Comparison of ENCODE assay signal across 15 cellular contexts in genomic region chr1:110190282-110190929, GRCh38. TPM values are rescaled to one million over a fixed set of nuclear protein-coding genes. Genes with fewer than 3 reads are reported as not detected.
DNase-seq lines count a peak whose midpoint lies in the region; ATAC-seq, FAIRE-seq and TF ChIP-seq lines count a peak whose summit lies in the region.
"Had no signal": no experiment of that assay in that cellular context is flagged by ENCODE, and none has a peak within 500 bp of the region (broad histone marks: within the 10 kb centered on the region; RNA-seq: fewer than 3 reads in every experiment).

No MANE protein-coding gene starts in this region.

- H3K9me3 ChIP-seq in right lobe of liver (no peaks in the 10 kb centered on the region), HepG2 (ENCODE audit: low read length) (no peaks in the 10 kb centered on the region), heart right ventricle (no peaks in the 10 kb centered on the region), neural progenitor cell (ENCODE audit: low read depth) (no peaks in the 10 kb centered on the region)
- H3K9me3 ChIP-seq: BLaER1, lower lobe of right lung, SJCRH30 had no signal

- H3K4me1 ChIP-seq in right lobe of liver, result peaks cover 0 to 11% (median 0%) of the 10 kb centered on the region in 4 donors
- H3K4me1 ChIP-seq in HepG2 (ENCODE audit: insufficient read depth, low read length), result no peaks in the 10 kb centered on the region
- peaks cover 0 to 51% (median 30%) of the 10 kb centered on the region in 9 donors for H3K4me1 ChIP-seq in heart right ventricle
- no peaks in the 10 kb centered on the region for H3K4me1 ChIP-seq in neural progenitor cell
- H3K4me1 ChIP-seq: BLaER1, lower lobe of right lung, SJCRH30 had no signal

- H3K27ac Mint-ChIP-seq in neural progenitor cell, result no peak overlapping the region

- CTCF ChIA-PET in HepG2 (lab: Yijun Ruan, JAX; ENCODE audit: low intra/inter-chr PET ratio, low total read pairs), result no interaction called here

- no peak overlapping the region for H3K4me3 Mint-ChIP-seq in neural progenitor cell
- H3K4me3 Mint-ChIP-seq: activated T-cell treated with anti-CD3 and anti-CD28 coated beads, Interleukin-2, amount 50 U/mL, for 4 hours had no signal

- no TSS peak for BruUV-seq in HepG2 (replicated peaks; lab: Mats Ljungman, UMichigan)

- WGBS in right lobe of liver (ENCODE audit: insufficient coverage, low coverage, low lambda C conversion rate, missing lambda C conversion rate), result 20% methylated on average over 6 of the region's 8 CpGs
- WGBS in HepG2 (ENCODE audit: low lambda C conversion rate), result 0% methylated on average over 7 of the region's 8 CpGs
- WGBS in heart right ventricle, 2 donors, result 60 to 66% methylated on average over 8 of the region's 8 CpGs

- peaks cover 11% of the 10 kb centered on the region for H3K27me3 Mint-ChIP-seq in neural progenitor cell (ENCODE audit: insufficient read depth, low read depth)

- TF ChIP-seq CTCF in right lobe of liver (IDR thresholded peaks at IDR 0.05) (no peak), HepG2 (CRISPR knock-in tag; IDR thresholded peaks at IDR 0.05) (no peak), heart right ventricle (IDR thresholded peaks at IDR 0.05) (no peak), neural progenitor cell (IDR thresholded peaks at IDR 0.05) (no peak)

- DNase-seq in right lobe of liver (peak; percentile 63 to 76 (median 66)), HepG2 (ENCODE audit: low spot score) (no peak), NCI-H345 treated with DMSO at 0.1 percent for 48 hours (lab: John Stamatoyannopoulos, UW; ENCODE audit: unreplicated experiment) (peak; percentile 87), heart right ventricle (peak; percentile 49 to 55), neural progenitor cell (ENCODE audit: low spot score) (no peak), EL (no peak)
- DNase-seq: activated T-cell treated with anti-CD3 and anti-CD28 coated beads, Interleukin-2, amount 50 U/mL, for 4 hours; brain microvascular endothelial cell; lower lobe of right lung; NCI-H187; SJCRH30; stimulated activated CD4-positive, alpha-beta T cell treated with anti-CD3 and anti-CD28 coated beads, Interleukin-12 subunit alpha, Interleukin-12 subunit beta, amount 100 ng/mL, for 4 hours had no signal

- H3K4me3 ChIP-seq in right lobe of liver (no peak overlapping the region), HepG2 (replicated peaks in 1 of 3; ENCODE audit: insufficient read depth in 1 of 3, low read depth in 2 of 3, low read length in 3 of 3) (no peak overlapping the region), heart right ventricle (no peak overlapping the region), neural progenitor cell (no peak overlapping the region)
- H3K4me3 ChIP-seq: BLaER1, lower lobe of right lung, SJCRH30 had no signal

- in situ Hi-C loops in HepG2 (cut with HindIII; ENCODE audit: extremely low pct_ligation_motif_present, low pct_unique_long_range_greater_than_20kb), result no loop called here

- FAIRE-seq in HepG2 (lab: Jason Lieb, UNC), result no peak

- no peaks in the 10 kb centered on the region for H3F3A ChIP-seq in neural progenitor cell (ENCODE audit: low read depth)

- H3K36me3 ChIP-seq in right lobe of liver (no peaks in the 10 kb centered on the region), HepG2 (replicated peaks in 1 of 2; ENCODE audit: control insufficient read depth in 1 of 2, insufficient read depth in 2 of 2, low read length in 2 of 2) (no peaks in the 10 kb centered on the region), heart right ventricle (no peaks in the 10 kb centered on the region), neural progenitor cell (no peaks in the 10 kb centered on the region)
- H3K36me3 ChIP-seq: BLaER1, brain microvascular endothelial cell, lower lobe of right lung, SJCRH30 had no signal

- ATAC-seq in right lobe of liver (peak; percentile 60 to 90 (median 82)), HepG2 (no peak), heart right ventricle (peak in 6 of 8 donors; percentile 19 to 55 (median 40)), GM18502 (IDR thresholded peaks at IDR 0.05; ENCODE audit: poor library complexity, unreplicated experiment) (no peak), HG03196 (IDR thresholded peaks at IDR 0.05; ENCODE audit: unreplicated experiment) (no peak)
- ATAC-seq: activated T-cell treated with anti-CD3 and anti-CD28 coated beads, Interleukin-2, amount 50 U/mL, for 4 hours; lower lobe of right lung had no signal

- H3K9ac ChIP-seq in HepG2 (ENCODE audit: insufficient read depth, low read depth, low read length) (no peak overlapping the region), neural progenitor cell (no peak overlapping the region)
- H3K9ac ChIP-seq: BLaER1 had no signal

- TF ChIP-seq POLR2A in right lobe of liver (IDR thresholded peaks at IDR 0.05) (no peak), HepG2 (IDR thresholded peaks at IDR 0.05; ENCODE audit: insufficient read depth in 1 of 2, low read depth in 2 of 2, low read length in 2 of 2) (no peak)

- POLR2A ChIA-PET in HepG2 (lab: Yijun Ruan, JAX), result no interaction called here

- TF ChIP-seq EP300 in HepG2 (IDR thresholded peaks at IDR 0.05; ENCODE audit: low read depth in 2 of 2, low read length in 2 of 2), result no peak
- no peak for TF ChIP-seq EP300 in HepG2 (CRISPR knock-in tag; IDR thresholded peaks at IDR 0.05; ENCODE audit: borderline replicate concordance)

- H3K27me3 ChIP-seq in right lobe of liver (no peaks in the 10 kb centered on the region), HepG2 (ENCODE audit: control insufficient read depth in 1 of 2, insufficient read depth in 2 of 2, low read length in 2 of 2) (peaks cover 11 to 53% of the 10 kb centered on the region in 2 experiments; a peak in 4 of 5 replicates), heart right ventricle (no peaks in the 10 kb centered on the region), neural progenitor cell (no peaks in the 10 kb centered on the region)
- H3K27me3 ChIP-seq: BLaER1, brain microvascular endothelial cell had no signal

- H3K4me2 ChIP-seq in HepG2 (ENCODE audit: low read depth, low read length) (no peak overlapping the region), neural progenitor cell (no peak overlapping the region)
- H3K4me2 ChIP-seq: BLaER1 had no signal

- no peak overlapping the region for H3K27ac ChIP-seq in right lobe of liver
- H3K27ac ChIP-seq in HepG2 (ENCODE audit: extremely low read length, insufficient read depth, low read length), result no peak overlapping the region
- H3K27ac ChIP-seq in heart right ventricle, result peak overlapping the region in 3 of 10 donors; percentile 9 to 53 (median 15)
- H3K27ac ChIP-seq in neural progenitor cell, result no peak overlapping the region
- H3K27ac ChIP-seq: BLaER1, brain microvascular endothelial cell, lower lobe of right lung, SJCRH30 had no signal

- H3K9me3 Mint-ChIP-seq in neural progenitor cell, result no peaks in the 10 kb centered on the region
- H3K9me3 Mint-ChIP-seq: activated T-cell treated with anti-CD3 and anti-CD28 coated beads, Interleukin-2, amount 50 U/mL, for 4 hours had no signal

- H4K20me1 ChIP-seq in HepG2 (ENCODE audit: insufficient read depth, low read length) (no peaks in the 10 kb centered on the region), neural progenitor cell (ENCODE audit: low read depth) (no peaks in the 10 kb centered on the region)
- H4K20me1 ChIP-seq: BLaER1 had no signal

- no peaks in the 10 kb centered on the region for H3K36me3 Mint-ChIP-seq in neural progenitor cell

- no peaks in the 10 kb centered on the region for H3K79me2 ChIP-seq in HepG2 (ENCODE audit: insufficient read depth, low read length)
- no peaks in the 10 kb centered on the region for H3K79me2 ChIP-seq in neural progenitor cell (ENCODE audit: low read depth)

- no peak for TF ChIP-seq RAD21 in HepG2 (CRISPR knock-in tag; IDR thresholded peaks at IDR 0.05)

- H2AFZ ChIP-seq in HepG2 (ENCODE audit: low read length), result no peak overlapping the region
- no peak overlapping the region for H2AFZ ChIP-seq in neural progenitor cell (replicated peaks)

- intact Hi-C loops in right lobe of liver (cut with DNase I) (no loop called here), HepG2 (cut with micrococcal nuclease; ENCODE audit: unreplicated experiment) (no loop called here), heart right ventricle (cut with DNase I) (no loop called here)

- H3K4me1 Mint-ChIP-seq in neural progenitor cell, result no peaks in the 10 kb centered on the region

RNA-seq across cellular contexts. Expression of gene KCNC4, which starts 19.7 kb away (rescaled TPM):
- 1 to 10 TPM in 4 of 6 experiments, under 1 TPM in 2; 0.37 to 4.4 (median 1.7) TPM for total RNA-seq in right lobe of liver
- 0.20 and 0.24 TPM in 2 replicates for total RNA-seq in HepG2 (2016; rRNA removed; fragmentation: Illumina TruSeq; extraction: Trizol)
- total RNA-seq in HepG2 (2016; cell fraction: cytosol; rRNA removed; fragmentation: Illumina TruSeq; extraction: Trizol; ENCODE audit: low read depth), result not detected in 2 replicates
- total RNA-seq in HepG2 (2016; cell fraction: insoluble cytoplasmic fraction; rRNA removed; fragmentation: Illumina TruSeq; extraction: Trizol), result 0.16 and 0.17 TPM in 2 replicates
- total RNA-seq in HepG2 (2016; cell fraction: membrane; rRNA removed; fragmentation: Illumina TruSeq; extraction: Trizol), result 0.12 and 0.14 TPM in 2 replicates
- 0.12 and 0.16 TPM in 2 replicates for total RNA-seq in HepG2 (2016; cell fraction: nucleus; rRNA removed; fragmentation: Illumina TruSeq; extraction: Trizol)
- 0.66 and 1.0 TPM in 2 replicates for polyA plus RNA-seq in HepG2 (2011; rRNA removed)
- 0.55 and 0.56 TPM in 2 replicates for polyA plus RNA-seq in HepG2 (2011; cell fraction: cytosol; rRNA removed)
- polyA plus RNA-seq in HepG2 (2011; cell fraction: nucleus; rRNA removed), result 3.7 and 4.6 TPM in 2 replicates
- polyA plus RNA-seq in HepG2 (2012), result 1.3 TPM in 2 replicates
- 0.08 TPM in 2 replicates for polyA plus RNA-seq in HepG2 (2016; cell fraction: cytosol; fragmentation: Illumina TruSeq; extraction: Trizol; ENCODE audit: low read depth)
- polyA plus RNA-seq in HepG2 (2016; cell fraction: insoluble cytoplasmic fraction; fragmentation: Illumina TruSeq; extraction: Trizol; ENCODE audit: low read depth), result 0.13 and 0.24 TPM in 2 replicates
- 0.26 and 0.33 TPM in 2 replicates for polyA plus RNA-seq in HepG2 (2016; cell fraction: membrane; fragmentation: Illumina TruSeq; extraction: Trizol; ENCODE audit: low read depth)
- 0.29 and 0.31 TPM in 2 replicates for polyA plus RNA-seq in HepG2 (2016; cell fraction: nucleus; fragmentation: Illumina TruSeq; extraction: Trizol; ENCODE audit: insufficient read depth, low read depth)
- polyA minus RNA-seq in HepG2 (2011; rRNA and poly(A)+ RNA removed; ENCODE audit: low replicate concordance), result 2.0 and 16.9 TPM in 2 replicates
- polyA minus RNA-seq in HepG2 (2011; cell fraction: cytosol; rRNA and poly(A)+ RNA removed), result 0.26 and 0.59 TPM in 2 replicates
- polyA minus RNA-seq in HepG2 (2011; cell fraction: nucleus; rRNA and poly(A)+ RNA removed), result 1.4 and 2.2 TPM in 2 replicates
- total RNA-seq in heart right ventricle, result 10 to 100 TPM in 4 of 10 donors, 1 to 10 TPM in 6; 2.6 to 13.8 (median 6.1) TPM
- 1 to 10 TPM; 2.2 to 3.0 TPM for polyA plus RNA-seq in heart right ventricle
- 1.3 and 2.0 TPM in 2 replicates for total RNA-seq in neural progenitor cell (ENCODE audit: low replicate concordance)

RNA-seq across cellular contexts. Expression of gene SLC6A17, which starts 40.1 kb away (rescaled TPM):
- total RNA-seq in right lobe of liver (not detected), HepG2 (2016; rRNA removed; fragmentation: Illumina TruSeq; extraction: Trizol) (not detected in 2 replicates), heart right ventricle (under 1 TPM in 7 of 10 donors, not detected in 3; 0.06 to 0.45 (median 0.19) TPM), neural progenitor cell (ENCODE audit: low replicate concordance) (0.06 TPM in 1 of 2 replicates, not detected in the other)
- not detected in 2 replicates for total RNA-seq in HepG2 (2016; cell fraction: cytosol; rRNA removed; fragmentation: Illumina TruSeq; extraction: Trizol; ENCODE audit: low read depth)
- not detected in 2 replicates for total RNA-seq in HepG2 (2016; cell fraction: insoluble cytoplasmic fraction; rRNA removed; fragmentation: Illumina TruSeq; extraction: Trizol)
- not detected in 2 replicates for total RNA-seq in HepG2 (2016; cell fraction: membrane; rRNA removed; fragmentation: Illumina TruSeq; extraction: Trizol)
- total RNA-seq in HepG2 (2016; cell fraction: nucleus; rRNA removed; fragmentation: Illumina TruSeq; extraction: Trizol), result not detected in 2 replicates
- polyA plus RNA-seq in HepG2 (2011; rRNA removed) (not detected in 2 replicates), heart right ventricle (under 1 TPM in 1 of 2 donors, not detected in 1; 0.09 TPM)
- polyA plus RNA-seq in HepG2 (2011; cell fraction: cytosol; rRNA removed), result not detected in 2 replicates
- not detected in 2 replicates for polyA plus RNA-seq in HepG2 (2011; cell fraction: nucleus; rRNA removed)
- not detected in 2 replicates for polyA plus RNA-seq in HepG2 (2012)
- not detected in 2 replicates for polyA plus RNA-seq in HepG2 (2016; cell fraction: cytosol; fragmentation: Illumina TruSeq; extraction: Trizol; ENCODE audit: low read depth)
- polyA plus RNA-seq in HepG2 (2016; cell fraction: insoluble cytoplasmic fraction; fragmentation: Illumina TruSeq; extraction: Trizol; ENCODE audit: low read depth), result not detected in 2 replicates
- not detected in 2 replicates for polyA plus RNA-seq in HepG2 (2016; cell fraction: membrane; fragmentation: Illumina TruSeq; extraction: Trizol; ENCODE audit: low read depth)
- polyA plus RNA-seq in HepG2 (2016; cell fraction: nucleus; fragmentation: Illumina TruSeq; extraction: Trizol; ENCODE audit: insufficient read depth, low read depth), result not detected in 2 replicates
- 0.02 TPM in 1 of 2 replicates, not detected in the other for polyA minus RNA-seq in HepG2 (2011; rRNA and poly(A)+ RNA removed; ENCODE audit: low replicate concordance)
- polyA minus RNA-seq in HepG2 (2011; cell fraction: cytosol; rRNA and poly(A)+ RNA removed), result not detected in 2 replicates
- not detected in 2 replicates for polyA minus RNA-seq in HepG2 (2011; cell fraction: nucleus; rRNA and poly(A)+ RNA removed)
- total RNA-seq: lower lobe of right lung, SJCRH30 had no signal

Comparison
In these comparisons a context has a peak if more than half of its experiments do, and no peak if none do; other contexts are left out.
1. ATAC-seq: peak in right lobe of liver (4 of 4) and heart right ventricle (6 of 8); none in HepG2 (single experiment), GM18502 (single experiment) and HG03196 (single experiment).
2. DNase-seq: peak in right lobe of liver (3 of 3), NCI-H345 treated with DMSO at 0.1 percent for 48 hours (single experiment) and heart right ventricle (2 of 2); none in HepG2 (single experiment), neural progenitor cell (single experiment) and EL (single experiment).